1 cellular context compared by ENCODE assay signal in the genomic region with DNA sequence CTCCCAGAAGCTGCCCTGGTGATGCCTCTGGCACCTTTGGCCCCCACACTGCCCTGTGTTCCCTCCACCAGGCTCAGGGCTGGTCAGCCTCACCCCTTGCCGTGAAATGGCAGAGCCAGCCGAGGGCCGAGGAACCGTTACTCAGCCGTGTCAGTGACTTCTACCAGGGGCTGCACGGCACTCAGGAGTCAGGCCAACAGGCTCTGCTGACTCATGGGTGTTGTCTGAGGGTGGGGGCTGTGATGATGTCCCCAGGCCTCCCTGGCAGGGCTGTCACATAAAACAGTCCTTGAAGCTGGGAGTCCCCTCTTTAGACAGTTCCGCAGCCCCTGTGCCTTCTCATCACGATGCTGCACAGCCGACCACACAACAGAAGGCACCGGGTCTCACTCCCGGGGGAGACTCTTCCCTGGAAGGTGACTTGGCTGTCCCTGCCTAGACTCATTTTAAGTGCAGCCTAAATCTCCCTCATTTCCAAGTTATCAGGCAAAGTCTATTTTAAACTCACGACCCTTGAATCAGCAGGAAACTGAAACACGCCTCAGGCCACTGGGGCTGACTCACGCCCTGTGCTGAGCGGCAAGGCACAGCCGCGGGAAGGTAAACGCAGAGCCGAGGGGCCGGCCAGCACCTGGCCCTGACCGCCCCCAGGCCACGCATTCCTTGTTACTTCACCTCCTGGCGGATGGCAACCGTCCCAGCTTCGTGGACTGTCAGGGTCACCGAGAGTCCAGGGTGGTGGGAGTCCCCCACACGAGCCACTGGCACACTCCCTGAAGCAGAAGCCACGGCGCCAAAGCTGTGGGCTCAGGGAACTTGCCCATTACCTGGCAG.
A peak's percentile ranks its signal among the peaks of the same experiment; 100 is the strongest.
TF ChIP-seq lines count a peak whose summit lies in the region.

No MANE protein-coding gene starts in this region.

TF ChIP-seq in K562, 482 proteins besides CTCF, POLR2A, EP300 and RAD21 (continued from another document):
- TF ChIP-seq, protein P1, sequence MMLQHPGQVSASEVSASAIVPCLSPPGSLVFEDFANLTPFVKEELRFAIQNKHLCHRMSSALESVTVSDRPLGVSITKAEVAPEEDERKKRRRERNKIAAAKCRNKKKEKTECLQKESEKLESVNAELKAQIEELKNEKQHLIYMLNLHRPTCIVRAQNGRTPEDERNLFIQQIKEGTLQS (IDR thresholded peaks at IDR 0.05) = peak; percentile 71
- TF ChIP-seq, protein P1 (CRISPR knock-in tag; conservative IDR thresholded peaks at IDR 0.05) = 0 out of 2 replicates have a peak, but pooled peaks have one; percentile 47
- TF ChIP-seq NR3C1 (CRISPR knock-in tag; IDR thresholded peaks at IDR 0.05) (no peak), SMAD4 (CRISPR knock-in tag; conservative IDR thresholded peaks at IDR 0.05) (no peak), E2F6 (IDR thresholded peaks at IDR 0.05; ENCODE audit: borderline replicate concordance in 1 of 2, extremely low read depth in 1 of 2, insufficient read depth in 1 of 2, insufficient read length in 1 of 2, low read depth in 1 of 2, low read length in 1 of 2, poor library complexity in 1 of 2, severe bottlenecking in 1 of 2) (peak; percentile 40 to 83), ZNF707 (CRISPR knock-in tag; conservative IDR thresholded peaks at IDR 0.05) (no peak)
TF ChIP-seq in K562: peak in this region for 53.
